Comparison of ENCODE assay signal across 15 cellular contexts in genomic region chr10:35185260-35186034, GRCh38. TPM values are rescaled to one million over a fixed set of nuclear protein-coding genes. Genes with fewer than 3 reads are reported as not detected.
DNase-seq lines count a peak whose midpoint lies in the region; ATAC-seq and TF ChIP-seq lines count a peak whose summit lies in the region.
"Had no signal": no experiment of that assay in that cellular context is flagged by ENCODE, and none has a peak within 500 bp of the region (broad histone marks: within the 10 kb centered on the region; RNA-seq: fewer than 3 reads in every experiment).

No MANE protein-coding gene starts in this region.

- H3K36me3 ChIP-seq in tibial artery (no peaks in the 10 kb centered on the region), psoas muscle (ENCODE audit: insufficient read depth in 1 of 2, low read depth in 1 of 2) (no peaks in the 10 kb centered on the region)

- H3K27ac ChIP-seq in tibial artery (no peak overlapping the region), psoas muscle (no peak overlapping the region)
- H3K27ac ChIP-seq: hepatocyte, KMS-11, testis had no signal

- WGBS in psoas muscle, 3 donors: 81 to 83% (median 83%) methylated on average over 8 of the region's 8 CpGs

- no peaks in the 10 kb centered on the region for H3K9me3 ChIP-seq in tibial artery
- no peaks in the 10 kb centered on the region for H3K9me3 ChIP-seq in psoas muscle
- H3K9me3 ChIP-seq: testis had no signal

- DNase-seq in left lobe of liver (ENCODE audit: low spot score): no peak
- no peak for DNase-seq in tibial artery
- DNase-seq in RKO (ENCODE audit: low spot score): no peak
- DNase-seq in psoas muscle: no peak
- DNase-seq: CD4-positive, alpha-beta memory T cell; GDM1; NCI-H526; testis had no signal

- H3K27me3 ChIP-seq in tibial artery (no peaks in the 10 kb centered on the region), psoas muscle (ENCODE audit: insufficient read depth in 3 of 3, low read length in 2 of 3) (no peaks in the 10 kb centered on the region)
- H3K27me3 ChIP-seq: hepatocyte, testis had no signal

- intact Hi-C loops in tibial artery (cut with DNase I; ENCODE audit: low total_unique reads): no loop called here
- intact Hi-C loops in psoas muscle (cut with DNase I): no loop called here

- TF ChIP-seq POLR2A in GM15510 (IDR thresholded peaks at IDR 0.05; ENCODE audit: borderline replicate concordance, extremely low read depth, insufficient read length): peak; percentile 19

- peak; percentile 65 for ATAC-seq in GM19035 (IDR thresholded peaks at IDR 0.05; ENCODE audit: unreplicated experiment)
- peak; percentile 49 for ATAC-seq in HG03159 (IDR thresholded peaks at IDR 0.05; ENCODE audit: unreplicated experiment)
- ATAC-seq in left lobe of liver: peak; percentile 96
- ATAC-seq in HG03521 (IDR thresholded peaks at IDR 0.05; ENCODE audit: unreplicated experiment): no peak
- ATAC-seq in psoas muscle: no peak
- ATAC-seq: HCT116 had no signal

- H3K4me1 ChIP-seq in tibial artery (no peaks in the 10 kb centered on the region), psoas muscle (no peaks in the 10 kb centered on the region)
- H3K4me1 ChIP-seq: testis had no signal

- TF ChIP-seq CTCF in tibial artery (IDR thresholded peaks at IDR 0.05) (no peak), psoas muscle (IDR thresholded peaks at IDR 0.05) (no peak)

- H3K4me3 ChIP-seq in tibial artery (no peak overlapping the region), psoas muscle (no peak overlapping the region)
- H3K4me3 ChIP-seq: hepatocyte, testis had no signal

RNA-seq across cellular contexts. Expression of gene CREM, which starts 58.8 kb away (rescaled TPM):
- 18.9 TPM for total RNA-seq in left lobe of liver
- total RNA-seq in psoas muscle: 10 to 100 TPM; 18.8 to 61.0 (median 30.8) TPM
- polyA plus RNA-seq in psoas muscle: 100 to 1,000 TPM in 1 of 3 donors, 10 to 100 TPM in 2; 36.1 to 336 (median 89.1) TPM

Comparison
In these comparisons a context has a peak if more than half of its experiments do, and no peak if none do; other contexts are left out.
1. ATAC-seq: peak in GM19035 (single experiment), HG03159 (single experiment) and left lobe of liver (single experiment); none in HG03521 (single experiment) and psoas muscle (0 of 4).